Comparison of ENCODE assay signal across 8 cellular contexts in the genomic region with DNA sequence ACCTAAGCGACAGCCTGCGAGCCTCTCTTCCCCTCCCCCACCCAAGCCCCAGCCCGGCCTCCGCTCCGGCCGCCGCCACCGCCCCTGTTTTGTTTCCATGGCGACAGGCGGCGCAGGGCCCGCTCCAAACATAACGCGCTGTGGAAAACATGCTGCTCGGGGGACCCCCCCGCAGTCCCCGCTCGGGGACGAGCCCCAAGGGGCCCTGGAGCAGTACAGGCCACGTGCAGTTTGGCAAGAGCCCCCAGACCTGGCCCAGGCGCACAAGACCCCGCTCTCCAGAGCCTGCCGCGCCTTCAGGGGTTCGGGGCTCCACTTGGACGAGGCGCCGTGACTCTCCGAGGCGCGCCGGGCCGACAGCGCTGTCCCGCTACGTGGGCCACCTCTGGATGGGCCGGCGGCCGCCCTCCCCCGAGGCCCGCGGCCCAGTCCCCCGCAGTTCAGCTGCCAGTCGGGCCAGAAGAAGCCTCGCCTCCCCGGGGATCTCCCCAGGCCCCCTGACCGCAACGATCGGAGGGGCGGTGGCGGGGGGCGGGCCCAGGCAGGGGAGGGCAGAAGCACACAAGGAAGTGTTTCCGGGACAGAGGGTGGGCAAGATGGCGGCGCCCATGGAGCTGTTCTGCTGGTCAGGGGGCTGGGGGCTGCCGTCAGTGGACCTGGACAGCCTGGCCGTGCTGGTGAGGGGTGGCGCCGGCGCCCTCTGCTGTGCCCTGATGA. TPM values are rescaled to one million over a fixed set of nuclear protein-coding genes. Genes with fewer than 3 reads are reported as not detected.
DNase-seq lines count a peak whose midpoint lies in the region; ATAC-seq and TF ChIP-seq lines count a peak whose summit lies in the region.

A gene with protein sequence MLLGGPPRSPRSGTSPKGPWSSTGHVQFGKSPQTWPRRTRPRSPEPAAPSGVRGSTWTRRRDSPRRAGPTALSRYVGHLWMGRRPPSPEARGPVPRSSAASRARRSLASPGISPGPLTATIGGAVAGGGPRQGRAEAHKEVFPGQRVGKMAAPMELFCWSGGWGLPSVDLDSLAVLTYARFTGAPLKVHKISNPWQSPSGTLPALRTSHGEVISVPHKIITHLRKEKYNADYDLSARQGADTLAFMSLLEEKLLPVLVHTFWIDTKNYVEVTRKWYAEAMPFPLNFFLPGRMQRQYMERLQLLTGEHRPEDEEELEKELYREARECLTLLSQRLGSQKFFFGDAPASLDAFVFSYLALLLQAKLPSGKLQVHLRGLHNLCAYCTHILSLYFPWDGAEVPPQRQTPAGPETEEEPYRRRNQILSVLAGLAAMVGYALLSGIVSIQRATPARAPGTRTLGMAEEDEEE (plus strand): TSS at position 40 of the 717 bp plus-strand sequence. CDS start 110 bp downstream, at position 150.

- H3K9me3 Mint-ChIP-seq in activated CD4-positive, alpha-beta T cell treated with anti-CD3 and anti-CD28 coated beads, Interleukin-2, amount 10 ng/mL, durations not matched to agents 7 days and 5 days: no peaks in the 10 kb centered on the region

- no peaks in the 10 kb centered on the region for H3K27me3 Mint-ChIP-seq in activated CD4-positive, alpha-beta T cell treated with anti-CD3 and anti-CD28 coated beads, Interleukin-2, amount 10 ng/mL, durations not matched to agents 7 days and 5 days

- H3K27ac Mint-ChIP-seq in activated CD4-positive, alpha-beta T cell treated with anti-CD3 and anti-CD28 coated beads, Interleukin-2, amount 10 ng/mL, durations not matched to agents 7 days and 5 days: peak within 1 kb of the TSS; percentile 91

- H3K9me3 ChIP-seq in left lung: no peaks in the 10 kb centered on the region

- no peaks in the 10 kb centered on the region for H3K27me3 ChIP-seq in left lung

- peaks cover 31% of the 10 kb centered on the region for H3K4me1 Mint-ChIP-seq in activated CD4-positive, alpha-beta T cell treated with anti-CD3 and anti-CD28 coated beads, Interleukin-2, amount 10 ng/mL, durations not matched to agents 7 days and 5 days

- H3K4me3 ChIP-seq in left lung: peak within 1 kb of the TSS; percentile 75 to 78

- peaks cover 8% of the 10 kb centered on the region for H3K36me3 Mint-ChIP-seq in activated CD4-positive, alpha-beta T cell treated with anti-CD3 and anti-CD28 coated beads, Interleukin-2, amount 10 ng/mL, durations not matched to agents 7 days and 5 days (ENCODE audit: low read depth)

- H3K4me1 ChIP-seq in left lung: peaks cover 20 to 37% of the 10 kb centered on the region in 2 donors

- DNase-seq in AG08395 (ENCODE audit: low spot score) (peak; percentile 92), NCI-H524 (lab: John Stamatoyannopoulos, UW) (peak; percentile 54 to 78), dedifferentiated amniotic fluid mesenchymal stem cell (ENCODE audit: extremely low spot score) (peak; percentile 82), left lung (peak; percentile 92 to 96)
- DNase-seq in activated CD4-positive, alpha-beta T cell treated with anti-CD3 and anti-CD28 coated beads, Interleukin-2, amount 10 ng/mL, durations not matched to agents 7 days and 5 days: peak; percentile 90
- DNase-seq in stimulated activated CD4-positive, alpha-beta T cell treated with anti-CD3 and anti-CD28 coated beads, Interleukin-2, amount 100 ng/mL, for 48 hours: peak; percentile 78 to 80

- H3K4me3 Mint-ChIP-seq in activated CD4-positive, alpha-beta T cell treated with anti-CD3 and anti-CD28 coated beads, Interleukin-2, amount 10 ng/mL, durations not matched to agents 7 days and 5 days: peak within 1 kb of the TSS; percentile 82

- CTCF ChIA-PET in activated CD4-positive, alpha-beta T cell treated with anti-CD3 and anti-CD28 coated beads, Interleukin-2, amount 10 ng/mL, durations not matched to agents 7 days and 5 days (lab: Charles Lee): interaction anchor here (0.8 to 2.2 kb wide), 4 partner anchors 11 to 36 kb away, joined by 3 to 21 read pairs (median 6); a partner anchor contains a TSS

- intact Hi-C loops in left lung (cut with DNase I): no loop called here

- H3K27ac ChIP-seq in left lung: peak within 1 kb of the TSS; percentile 98 to 100

- peak; percentile 58 for ATAC-seq in GM18873 (IDR thresholded peaks at IDR 0.05; ENCODE audit: low FRiP score, unreplicated experiment)
- peak; percentile 62 for ATAC-seq in HG03196 (IDR thresholded peaks at IDR 0.05; ENCODE audit: unreplicated experiment)
- ATAC-seq in left lung: peak; percentile 87

- H3K36me3 ChIP-seq in left lung: peaks cover 0 to 8% of the 10 kb centered on the region in 2 donors

- TF ChIP-seq CTCF in left lung (IDR thresholded peaks at IDR 0.05): no peak

- POLR2A ChIA-PET in activated CD4-positive, alpha-beta T cell treated with anti-CD3 and anti-CD28 coated beads, Interleukin-2, amount 10 ng/mL, durations not matched to agents 7 days and 5 days (lab: Charles Lee): interaction anchor here (0.6 kb wide), 1 partner anchor 18 kb away, joined by 3 read pairs; no protein-coding TSS in a partner anchor

RNA-seq across cellular contexts. Expression of the gene that starts here (rescaled TPM):
- total RNA-seq in activated CD4-positive, alpha-beta T cell treated with anti-CD3 and anti-CD28 coated beads, Interleukin-2, amount 10 ng/mL, durations not matched to agents 7 days and 5 days: 10 to 100 TPM; 32.8 to 37.3 TPM
- 10 to 100 TPM; 30.2 to 45.5 TPM for total RNA-seq in left lung

Comparison
In these comparisons a context has a peak if more than half of its experiments do, and no peak if none do; other contexts are left out.
1. Peak in every context shown above with its lines: DNase-seq, ATAC-seq, H3K4me3 ChIP-seq and H3K27ac ChIP-seq.